8 cellular contexts compared by ENCODE assay signal in genomic region chr18:112015-112733, GRCh38. TPM values are rescaled to one million over a fixed set of nuclear protein-coding genes. Genes with fewer than 3 reads are reported as not detected.
A peak's percentile ranks its signal among the peaks of the same experiment; 100 is the strongest.
DNase-seq lines count a peak whose midpoint lies in the region; FAIRE-seq and TF ChIP-seq lines count a peak whose summit lies in the region.
"Not testable (repeated sequence)": the region's sequence is repeated elsewhere in the genome, so short reads cannot be mapped to it uniquely, and the experiment has no call there.

No MANE protein-coding gene starts in this region.

- TF ChIP-seq CTCF in WERI-Rb-1 (IDR thresholded peaks at IDR 0.05; ENCODE audit: low read depth, low read length); astrocyte (IDR thresholded peaks at IDR 0.05; ENCODE audit: insufficient read depth, low read depth, low read length); endodermal cell (conservative IDR thresholded peaks at IDR 0.05); hepatocyte (IDR thresholded peaks at IDR 0.05; ENCODE audit: poor library complexity); stomach (IDR thresholded peaks at IDR 0.05): not testable (repeated sequence)

- not testable (repeated sequence) for H2BK12ac ChIP-seq in neuronal stem cell (ENCODE audit: low read length)

- not testable (repeated sequence) for H3K79me1 ChIP-seq in neuronal stem cell (ENCODE audit: low read depth, low read length)

- not testable (repeated sequence) for H3K9ac ChIP-seq in astrocyte (ENCODE audit: low read length); endodermal cell (ENCODE audit: extremely low read depth, low read length, poor library complexity, severe bottlenecking); neuronal stem cell (ENCODE audit: low read depth, low read length, poor library complexity)

- not testable (repeated sequence) for H3K4ac ChIP-seq in neuronal stem cell (ENCODE audit: low read length)

- TF ChIP-seq EP300 in stomach (IDR thresholded peaks at IDR 0.05): not testable (repeated sequence)

- H3K18ac ChIP-seq in neuronal stem cell (ENCODE audit: low read length): not testable (repeated sequence)

- H4K20me1 ChIP-seq in astrocyte (ENCODE audit: insufficient read depth, low read length); hepatocyte (ENCODE audit: insufficient read depth, poor library complexity, severe bottlenecking): not testable (repeated sequence)

- not testable (repeated sequence) for H3K23ac ChIP-seq in neuronal stem cell (ENCODE audit: low read depth, low read length, poor library complexity)

- not testable (repeated sequence) for H3K4me1 ChIP-seq in astrocyte (ENCODE audit: insufficient read depth, low read length); endodermal cell (ENCODE audit: control insufficient read depth, insufficient read depth, low read length); hepatocyte (ENCODE audit: insufficient read depth); neuronal stem cell (ENCODE audit: control insufficient read depth in 2 of 2, insufficient read depth in 1 of 2, low read depth in 1 of 2, low read length in 2 of 2); stomach

- not testable (repeated sequence) for H2BK120ac ChIP-seq in neuronal stem cell (ENCODE audit: low read depth, low read length)

- not testable (repeated sequence) for H2BK5ac ChIP-seq in neuronal stem cell (ENCODE audit: low read length)

- not testable (repeated sequence) for H2AK5ac ChIP-seq in neuronal stem cell (ENCODE audit: low read depth, low read length)

- not testable (repeated sequence) for H3K36me3 Mint-ChIP-seq in astrocyte (ENCODE audit: low read depth, unreplicated experiment); endodermal cell (ENCODE audit: low read depth)

- not testable (repeated sequence) for H3K4me2 ChIP-seq in astrocyte (ENCODE audit: low read length)
- H3K4me2 ChIP-seq in hepatocyte (peak overlapping the region; percentile 67), neuronal stem cell (ENCODE audit: insufficient read depth, low read length, poor library complexity, severe bottlenecking) (peak overlapping the region; percentile 11)

- H4K91ac ChIP-seq in neuronal stem cell (ENCODE audit: low read depth, low read length, poor library complexity): not testable (repeated sequence)

- not testable (repeated sequence) for H2AFZ ChIP-seq in astrocyte (ENCODE audit: low read depth, low read length); hepatocyte
- H2AFZ ChIP-seq in neuronal stem cell (ENCODE audit: low read length): peak overlapping the region; percentile 71

- H3K4me3 ChIP-seq in H7 (ENCODE audit: insufficient read depth, low read depth, low read length) (peak overlapping the region; percentile 43; the same call in 1 of the 2 replicates), WERI-Rb-1 (ENCODE audit: low read depth, low read length) (peak overlapping the region; percentile 25; the same call in 1 of the 2 replicates), neuronal stem cell (ENCODE audit: low read length in 2 of 2) (peak overlapping the region in 1 of 2 donors; percentile 47), stomach (peak overlapping the region; percentile 38 to 45 (median 41))
- not testable (repeated sequence) for H3K4me3 ChIP-seq in astrocyte (ENCODE audit: insufficient read depth, low read depth, low read length); endodermal cell (ENCODE audit: low read length); hepatocyte

- intact Hi-C loops in stomach (cut with DNase I; ENCODE audit: low total_unique reads): not testable (repeated sequence)

- peak; percentile 89 for FAIRE-seq in A204.1 (lab: Jason Lieb, UNC)
- FAIRE-seq in astrocyte (lab: Jason Lieb, UNC): not testable (repeated sequence)

- H3K14ac ChIP-seq in neuronal stem cell (ENCODE audit: low read length): not testable (repeated sequence)

- H3K4me3 Mint-ChIP-seq in astrocyte (ENCODE audit: unreplicated experiment) (peak overlapping the region; percentile 52), endodermal cell (peak overlapping the region; percentile 44)

- 46 to 51% methylated on average over 10 to 24 of the region's 43 CpGs for WGBS in endodermal cell (ENCODE audit: insufficient coverage in 1 of 2, insufficient read length in 1 of 2), 2 experiments
- 60% methylated on average over 28 of the region's 43 CpGs for WGBS in hepatocyte (ENCODE audit: low lambda C conversion rate, missing lambda C conversion rate)
- no CpG with 5 or more reads among the region's 43 CpGs for WGBS in neuronal stem cell (ENCODE audit: extremely low coverage in 2 of 2, insufficient read length in 2 of 2, insufficient replicate concordance in 1 of 2), 2 donors
- WGBS in stomach, 5 donors: 30 to 46% (median 37%) methylated on average over 21 to 42 of the region's 43 CpGs

- not testable (repeated sequence) for H3K4me1 Mint-ChIP-seq in astrocyte (ENCODE audit: low read depth, unreplicated experiment); endodermal cell

- not testable (repeated sequence) for H3K36me3 ChIP-seq in H7 (replicated peaks; ENCODE audit: control insufficient read depth, insufficient read depth, low read length); WERI-Rb-1; astrocyte (ENCODE audit: insufficient read depth, low read length); endodermal cell (ENCODE audit: control insufficient read depth, insufficient read depth, low read length); hepatocyte (replicated peaks; ENCODE audit: insufficient read depth, low read depth); neuronal stem cell (replicated peaks in 1 of 2; ENCODE audit: control insufficient read depth in 2 of 2, insufficient read depth in 2 of 2, low read length in 2 of 2); stomach

- H3K27ac Mint-ChIP-seq in astrocyte (ENCODE audit: unreplicated experiment); endodermal cell: not testable (repeated sequence)

- H3K9me3 ChIP-seq in WERI-Rb-1 (ENCODE audit: severe bottlenecking); astrocyte (ENCODE audit: insufficient read depth, low read depth, low read length); hepatocyte (ENCODE audit: low read depth); neuronal stem cell (replicated peaks in 1 of 2; ENCODE audit: control insufficient read depth in 2 of 2, insufficient read depth in 1 of 2, low read depth in 1 of 2, low read length in 2 of 2); stomach: not testable (repeated sequence)
- peaks cover 15% of the 10 kb centered on the region for H3K9me3 ChIP-seq in endodermal cell (ENCODE audit: control insufficient read depth, low read length)

- H3K27me3 ChIP-seq in H7 (ENCODE audit: control insufficient read depth, insufficient read depth, low read length); WERI-Rb-1 (ENCODE audit: insufficient read depth, low read depth, severe bottlenecking); astrocyte (ENCODE audit: insufficient read depth, low read length); endodermal cell (ENCODE audit: control insufficient read depth, insufficient read depth, low read length, poor library complexity, severe bottlenecking); hepatocyte; neuronal stem cell (ENCODE audit: control insufficient read depth in 3 of 3, insufficient read depth in 3 of 3, low read depth in 1 of 3, low read length in 3 of 3); stomach: not testable (repeated sequence)

- H3K27ac ChIP-seq in WERI-Rb-1: peak overlapping the region; percentile 56
- H3K27ac ChIP-seq in astrocyte (ENCODE audit: low read depth, low read length); endodermal cell (ENCODE audit: low read depth, low read length); neuronal stem cell (replicated peaks; ENCODE audit: low read length): not testable (repeated sequence)
- peak overlapping the region; percentile 94 for H3K27ac ChIP-seq in hepatocyte
- H3K27ac ChIP-seq in stomach: peak overlapping the region; percentile 38 to 87 (median 74)

- not testable (repeated sequence) for H3K79me2 ChIP-seq in astrocyte (ENCODE audit: insufficient read depth, low read length); hepatocyte

- H3K27me3 Mint-ChIP-seq in astrocyte (ENCODE audit: low read depth, unreplicated experiment): not testable (repeated sequence)
- H3K27me3 Mint-ChIP-seq in endodermal cell (ENCODE audit: insufficient read depth): peaks cover 15% of the 10 kb centered on the region

- H2BK15ac ChIP-seq in neuronal stem cell (ENCODE audit: low read length): not testable (repeated sequence)

- not testable (repeated sequence) for TF ChIP-seq POLR2A in stomach (IDR thresholded peaks at IDR 0.05)

- not testable (repeated sequence) for DNase-seq in H7; astrocyte (ENCODE audit: low read depth); endodermal cell; hepatocyte (ENCODE audit: low spot score); neuronal stem cell (ENCODE audit: low spot score)
- DNase-seq in WERI-Rb-1 (peak; percentile 49), stomach (peak; percentile 52)

- H4K8ac ChIP-seq in neuronal stem cell (ENCODE audit: low read depth, low read length): not testable (repeated sequence)

- H3K9me2 ChIP-seq in hepatocyte (replicated peaks; ENCODE audit: insufficient read depth): not testable (repeated sequence)

- H3K9me3 Mint-ChIP-seq in astrocyte (ENCODE audit: unreplicated experiment): peaks cover 27% of the 10 kb centered on the region
- H3K9me3 Mint-ChIP-seq in endodermal cell: peaks cover 45% of the 10 kb centered on the region

RNA-seq across cellular contexts. Expression of gene USP14, which starts 46.2 kb away (rescaled TPM):
- total RNA-seq in H7 (2014; rRNA removed; shearing (Covaris generic)): 15.7 and 20.3 TPM in 2 replicates
- 95.6 and 102 TPM in 2 replicates for total RNA-seq in astrocyte
- 10 to 100 TPM; 76.2 to 92.4 TPM for total RNA-seq in endodermal cell
- polyA plus RNA-seq in endodermal cell (2013, experiment 1 of 2): 75.7 TPM
- 76.1 TPM for polyA plus RNA-seq in endodermal cell (2013, experiment 2 of 2)
- total RNA-seq in hepatocyte: 30.3 and 37.5 TPM in 2 replicates
- 47.5 and 51.3 TPM in 2 replicates for polyA plus RNA-seq in hepatocyte
- polyA plus RNA-seq in neuronal stem cell (2013, experiment 1 of 2): 34.9 TPM
- polyA plus RNA-seq in neuronal stem cell (2013, experiment 2 of 2): 33.9 TPM
- 10 to 100 TPM; 10.4 to 59.3 (median 22.2) TPM for total RNA-seq in stomach
- 10 to 100 TPM; 11.8 to 16.0 (median 13.6) TPM for polyA plus RNA-seq in stomach
